ENCODE assay signal across 13 cellular contexts in the genomic region with DNA sequence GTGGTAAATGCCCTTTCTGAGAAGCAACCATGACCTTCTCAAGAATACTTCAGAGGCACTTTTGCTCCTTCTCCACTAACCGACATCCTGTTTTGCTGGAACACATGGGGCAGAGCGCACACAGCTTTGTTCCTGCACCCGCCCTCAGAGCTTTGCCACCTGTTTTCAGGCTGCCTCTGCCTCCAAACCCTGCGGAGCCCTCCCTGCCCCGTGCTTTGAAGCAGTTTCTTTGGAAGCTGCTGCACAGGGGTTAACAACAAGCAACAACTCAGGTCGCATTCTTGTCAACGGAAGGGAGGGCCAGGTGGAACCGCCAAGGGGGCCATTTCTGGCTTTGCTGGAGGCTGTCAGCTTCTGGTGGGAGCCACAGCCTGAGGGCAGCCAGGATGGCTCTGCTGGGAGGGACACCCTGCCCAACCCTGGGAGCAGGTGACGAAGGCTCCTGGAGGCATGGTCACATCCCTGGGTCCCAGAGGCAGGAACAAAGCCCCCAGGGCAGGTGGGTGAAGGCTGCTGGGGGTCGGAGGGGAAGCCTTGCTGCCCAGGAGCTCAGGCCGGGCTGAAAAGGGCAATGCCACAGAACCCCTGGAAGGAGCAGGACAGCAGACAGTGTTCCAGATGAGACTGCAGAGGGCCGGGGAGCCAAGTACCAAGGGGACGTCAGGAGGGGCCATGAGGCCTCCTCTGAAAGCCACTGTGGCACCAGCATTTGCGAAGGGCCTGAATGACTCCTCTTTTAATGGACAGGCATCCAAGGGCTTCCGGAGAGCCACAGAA. TPM values are rescaled to one million over a fixed set of nuclear protein-coding genes. Genes with fewer than 3 reads are reported as not detected.
A peak's percentile ranks its signal among the peaks of the same experiment; 100 is the strongest.
DNase-seq lines count a peak whose midpoint lies in the region; ATAC-seq, FAIRE-seq and TF ChIP-seq lines count a peak whose summit lies in the region.
"Had no signal": no experiment of that assay in that cellular context is flagged by ENCODE, and none has a peak within 500 bp of the region (broad histone marks: within the 10 kb centered on the region; RNA-seq: fewer than 3 reads in every experiment).

No MANE protein-coding gene starts in this region.

- no peak for FAIRE-seq in urothelium cell line (lab: Jason Lieb, UNC)
- FAIRE-seq: endothelial cell of umbilical vein, keratinocyte had no signal

- H3K79me2 ChIP-seq in DND-41 (ENCODE audit: insufficient read depth, low read length): peaks cover 15% of the 10 kb centered on the region
- H3K79me2 ChIP-seq in GM23248 (ENCODE audit: insufficient read depth): no peaks in the 10 kb centered on the region

- peak overlapping the region; percentile 88 for H3K9ac ChIP-seq in DND-41 (ENCODE audit: low read depth, low read length)
- no peak overlapping the region for H3K9ac ChIP-seq in GM23248

- no peaks in the 10 kb centered on the region for H3K9me3 ChIP-seq in DND-41 (ENCODE audit: insufficient read depth, low read length, severe bottlenecking)
- no peaks in the 10 kb centered on the region for H3K9me3 ChIP-seq in GM23248 (ENCODE audit: low read depth)
- H3K9me3 ChIP-seq in esophagus squamous epithelium: no peaks in the 10 kb centered on the region

- no peaks in the 10 kb centered on the region for H3K9me2 ChIP-seq in GM23248 (ENCODE audit: insufficient read depth)

- DNase-seq in DND-41 (peak; percentile 97), NCI-H1105 (lab: John Stamatoyannopoulos, UW) (no peak), urothelium cell line (ENCODE audit: low spot score) (no peak), GM23248 (no peak), esophagus squamous epithelium (lab: John Stamatoyannopoulos, UW) (no peak)
- peak; percentile 61 for DNase-seq in activated CD4-positive, alpha-beta T cell treated with anti-CD3 and anti-CD28 coated beads, Interleukin-2, amount 50 U/mL, for 1 hour
- peak; percentile 33 for DNase-seq in activated naive CD8-positive, alpha-beta T cell treated with anti-CD3 and anti-CD28 coated beads, Interleukin-2, amount 50 U/mL, for 16 hours (ENCODE audit: low read depth, low spot score)
- DNase-seq in stimulated activated CD4-positive, alpha-beta T cell treated with anti-CD3 and anti-CD28 coated beads, Interleukin-2, amount 100 ng/mL, for 4 hours (ENCODE audit: low read depth): peak; percentile 50
- DNase-seq: H9 had no signal

- no peak for TF ChIP-seq POLR2A in esophagus squamous epithelium (IDR thresholded peaks at IDR 0.05)

- H3K4me1 ChIP-seq in DND-41 (ENCODE audit: insufficient read depth, low read length) (peaks cover 63% of the 10 kb centered on the region), GM23248 (ENCODE audit: insufficient read depth) (no peaks in the 10 kb centered on the region), esophagus squamous epithelium (peaks cover 5 to 36% (median 12%) of the 10 kb centered on the region in 3 donors)

- H3F3A ChIP-seq in GM23248 (ENCODE audit: insufficient read depth): no peaks in the 10 kb centered on the region

- intact Hi-C loops in esophagus squamous epithelium (cut with DNase I): loop anchor here (5.0 kb wide), 1 partner anchor 53 kb away; no protein-coding TSS in a partner anchor

- ATAC-seq in DND-41 (ENCODE audit: insufficient read depth, low read depth): peak; percentile 82

- H3K4me3 ChIP-seq in DND-41 (ENCODE audit: low read depth in 1 of 2, low read length in 2 of 2) (peak overlapping the region; percentile 32 to 59; a peak in 3 of 4 replicates), GM23248 (no peak overlapping the region), esophagus squamous epithelium (no peak overlapping the region)

- TF ChIP-seq CTCF in DND-41 (IDR thresholded peaks at IDR 0.05; ENCODE audit: borderline replicate concordance, extremely low read depth, low read length, poor library complexity, severe bottlenecking) (no peak), esophagus squamous epithelium (IDR thresholded peaks at IDR 0.05) (no peak)

- peak overlapping the region; percentile 60 for H3K4me2 ChIP-seq in DND-41 (ENCODE audit: insufficient read depth, low read length)
- no peak overlapping the region for H3K4me2 ChIP-seq in GM23248 (ENCODE audit: unreplicated experiment)

- in situ Hi-C loops in GM23248 (cut with MboI): no loop called here

- peak overlapping the region; percentile 98 for H3K27ac ChIP-seq in DND-41 (ENCODE audit: low read length)
- no peak overlapping the region for H3K27ac ChIP-seq in GM23248
- no peak overlapping the region for H3K27ac ChIP-seq in esophagus squamous epithelium

- H2AFZ ChIP-seq in DND-41 (ENCODE audit: low read depth, low read length) (peak overlapping the region; percentile 21; the same call in 1 of the 2 replicates), GM23248 (no peak overlapping the region)

- no peaks in the 10 kb centered on the region for H4K20me1 ChIP-seq in DND-41 (ENCODE audit: insufficient read depth, low read length)
- H4K20me1 ChIP-seq in GM23248 (ENCODE audit: insufficient read depth): no peaks in the 10 kb centered on the region

- H3K27me3 ChIP-seq in DND-41 (ENCODE audit: insufficient read depth, low read length, poor library complexity) (no peaks in the 10 kb centered on the region), GM23248 (replicated peaks; ENCODE audit: insufficient read depth) (peaks cover 49% of the 10 kb centered on the region), esophagus squamous epithelium (peaks cover 0 to 48% (median 0%) of the 10 kb centered on the region in 4 donors)

- H3K36me3 ChIP-seq in DND-41 (ENCODE audit: insufficient read depth, low read length) (no peaks in the 10 kb centered on the region; the same call in 1 of the 2 replicates), GM23248 (ENCODE audit: low read depth) (no peaks in the 10 kb centered on the region), esophagus squamous epithelium (no peaks in the 10 kb centered on the region)

- 45 to 48% methylated on average over 15 of the region's 15 CpGs for WGBS in GM23248 (ENCODE audit: low coverage in 1 of 2, low lambda C conversion rate in 2 of 2, missing lambda C conversion rate in 2 of 2), 2 experiments
- 78 to 80% methylated on average over 10 to 11 of the region's 15 CpGs for WGBS in esophagus squamous epithelium, 2 donors

RNA-seq across cellular contexts. Expression of a gene that starts 46.8 kb away (rescaled TPM):
- 26.1 and 34.3 TPM in 2 replicates for total RNA-seq in GM23248 (2014; rRNA removed; shearing (Covaris generic))
- 38.1 and 38.4 TPM in 2 replicates for polyA plus RNA-seq in GM23248 (2016; fragmentation: Nextera tagmentation; extraction: Ambion mirVana)
- 10 to 100 TPM; 41.9 to 55.4 (median 46.4) TPM for total RNA-seq in esophagus squamous epithelium

RNA-seq across cellular contexts. Expression of a gene that starts 49.3 kb away (rescaled TPM):
- total RNA-seq in GM23248 (2014; rRNA removed; shearing (Covaris generic)): not detected in 2 replicates
- not detected in 2 replicates for polyA plus RNA-seq in GM23248 (2016; fragmentation: Nextera tagmentation; extraction: Ambion mirVana)
- total RNA-seq in esophagus squamous epithelium: 1,000 to 10,000 TPM in 1 of 4 donors, 100 to 1,000 TPM in 3; 469 to 1,903 (median 516) TPM
- total RNA-seq: endothelial cell of umbilical vein, H9, NCI-H460 had no signal
- polyA plus RNA-seq: BJ, endothelial cell of umbilical vein, keratinocyte had no signal

Comparison
In these comparisons a context has a peak if more than half of its experiments do, and no peak if none do; other contexts are left out.
1. DNase-seq: peak in DND-41 (single experiment), activated CD4-positive, alpha-beta T cell treated with anti-CD3 and anti-CD28 coated beads, Interleukin-2, amount 50 U/mL, for 1 hour (single experiment), activated naive CD8-positive, alpha-beta T cell treated with anti-CD3 and anti-CD28 coated beads, Interleukin-2, amount 50 U/mL, for 16 hours (single experiment) and stimulated activated CD4-positive, alpha-beta T cell treated with anti-CD3 and anti-CD28 coated beads, Interleukin-2, amount 100 ng/mL, for 4 hours (single experiment); none in NCI-H1105 (single experiment), urothelium cell line (single experiment), GM23248 (single experiment) and esophagus squamous epithelium (single experiment).
2. H3K4me3 ChIP-seq: peak in DND-41 (2 of 2); none in GM23248 (single experiment) and esophagus squamous epithelium (0 of 4).
3. RNA of a gene that starts 49.3 kb away (total RNA-seq): 469 to 1,903 TPM in esophagus squamous epithelium; not detected in GM23248; every median in the first group is over 100 times any median in the second.